ENCODE assay signal across 8 cellular contexts in genomic region chr19:13051581-13052165, GRCh38. TPM values are rescaled to one million over a fixed set of nuclear protein-coding genes. Genes with fewer than 3 reads are reported as not detected.
DNase-seq lines count a peak whose midpoint lies in the region; ATAC-seq and TF ChIP-seq lines count a peak whose summit lies in the region.

No MANE protein-coding gene starts in this region.

- no peak overlapping the region for H2AFZ ChIP-seq in hepatocyte

- H3K27ac ChIP-seq in DOHH2 (ENCODE audit: low read depth, low read length): no peak overlapping the region
- peak overlapping the region; percentile 100 for H3K27ac ChIP-seq in hepatocyte

- no peaks in the 10 kb centered on the region for H3K36me3 ChIP-seq in DOHH2 (ENCODE audit: control insufficient read depth, low read length)
- no peaks in the 10 kb centered on the region for H3K36me3 ChIP-seq in hepatocyte (replicated peaks; ENCODE audit: insufficient read depth, low read depth)

- no peaks in the 10 kb centered on the region for H3K9me3 ChIP-seq in DOHH2 (ENCODE audit: control insufficient read depth, insufficient read depth, low read length)
- H3K9me3 ChIP-seq in hepatocyte (ENCODE audit: low read depth): no peaks in the 10 kb centered on the region

- H3K9me2 ChIP-seq in DOHH2 (replicated peaks; ENCODE audit: control insufficient read depth, low read length) (no peaks in the 10 kb centered on the region), hepatocyte (replicated peaks; ENCODE audit: insufficient read depth) (no peaks in the 10 kb centered on the region)

- TF ChIP-seq CTCF in DOHH2 (IDR thresholded peaks at IDR 0.05; ENCODE audit: low read depth, low read length, poor library complexity, severe bottlenecking) (no peak), hepatocyte (IDR thresholded peaks at IDR 0.05; ENCODE audit: poor library complexity) (no peak)

- H4K20me1 ChIP-seq in DOHH2 (ENCODE audit: control insufficient read depth, insufficient read depth, low read depth, low read length): no peaks in the 10 kb centered on the region
- H4K20me1 ChIP-seq in hepatocyte (ENCODE audit: insufficient read depth, poor library complexity, severe bottlenecking): peaks cover 8% of the 10 kb centered on the region

- DNase-seq in NCI-H1105 treated with DMSO at 0.1 percent for 48 hours (lab: John Stamatoyannopoulos, UW): peak; percentile 74
- DNase-seq in activated naive CD4-positive, alpha-beta T cell treated with anti-CD3 and anti-CD28 coated beads, Interleukin-2, amount 50 U/mL, for 16 hours: peak; percentile 25
- peak; percentile 91 for DNase-seq in hepatocyte (ENCODE audit: low spot score)
- DNase-seq in stimulated activated CD4-positive, alpha-beta T cell treated with anti-CD3 and anti-CD28 coated beads, Interleukin-2, amount 100 ng/mL, for 24 hours: peak; percentile 24 to 66
- DNase-seq in OCI-M1 (lab: John Stamatoyannopoulos, UW): no peak
- no peak for DNase-seq in GF-D8 (lab: John Stamatoyannopoulos, UW)

- H3K4me3 ChIP-seq in DOHH2 (ENCODE audit: low read length) (peak overlapping the region; percentile 22; the same call in 1 of the 2 replicates), hepatocyte (no peak overlapping the region)

- H3K4me1 ChIP-seq in DOHH2 (ENCODE audit: control insufficient read depth, low read length) (peaks cover 11% of the 10 kb centered on the region), hepatocyte (ENCODE audit: insufficient read depth) (peaks cover 60% of the 10 kb centered on the region)

- no peak for ATAC-seq in HG03469 (IDR thresholded peaks at IDR 0.05; ENCODE audit: unreplicated experiment)

- H3K79me2 ChIP-seq in DOHH2 (ENCODE audit: control insufficient read depth, low read length) (no peaks in the 10 kb centered on the region), hepatocyte (peaks cover 5% of the 10 kb centered on the region)

- H3F3A ChIP-seq in DOHH2 (ENCODE audit: control insufficient read depth, insufficient read depth): no peaks in the 10 kb centered on the region

- 3% methylated on average over 18 of the region's 23 CpGs for whole genome bisulfite sequencing in hepatocyte (ENCODE audit: low lambda C conversion rate, missing lambda C conversion rate)

- H3K4me2 ChIP-seq in DOHH2 (ENCODE audit: low read length) (peak overlapping the region; percentile 57), hepatocyte (peak overlapping the region; percentile 67)

- H3K27me3 ChIP-seq in DOHH2 (ENCODE audit: control insufficient read depth, low read length): peaks cover 56% of the 10 kb centered on the region
- H3K27me3 ChIP-seq in hepatocyte: peaks cover 25% of the 10 kb centered on the region

RNA-seq across cellular contexts. Expression of gene LYL1, which starts 51.0 kb away (rescaled TPM):
- 0.36 and 0.47 TPM in 2 replicates for total RNA-seq in hepatocyte
- 1.0 and 1.4 TPM in 2 replicates for polyA plus RNA-seq in hepatocyte

RNA-seq across cellular contexts. Expression of gene NFIX, which starts 56.4 kb away (rescaled TPM):
- total RNA-seq in hepatocyte: 3.8 and 12.8 TPM in 2 replicates
- 6.3 and 10.2 TPM in 2 replicates for polyA plus RNA-seq in hepatocyte

Comparison
In these comparisons a context has a peak if more than half of its experiments do, and no peak if none do; other contexts are left out.
1. DNase-seq: peak in NCI-H1105 treated with DMSO at 0.1 percent for 48 hours (single experiment), activated naive CD4-positive, alpha-beta T cell treated with anti-CD3 and anti-CD28 coated beads, Interleukin-2, amount 50 U/mL, for 16 hours (single experiment), hepatocyte (single experiment) and stimulated activated CD4-positive, alpha-beta T cell treated with anti-CD3 and anti-CD28 coated beads, Interleukin-2, amount 100 ng/mL, for 24 hours (2 of 2); none in OCI-M1 (single experiment) and GF-D8 (single experiment).